Comparison of ENCODE assay signal across 9 cellular contexts in the genomic region with DNA sequence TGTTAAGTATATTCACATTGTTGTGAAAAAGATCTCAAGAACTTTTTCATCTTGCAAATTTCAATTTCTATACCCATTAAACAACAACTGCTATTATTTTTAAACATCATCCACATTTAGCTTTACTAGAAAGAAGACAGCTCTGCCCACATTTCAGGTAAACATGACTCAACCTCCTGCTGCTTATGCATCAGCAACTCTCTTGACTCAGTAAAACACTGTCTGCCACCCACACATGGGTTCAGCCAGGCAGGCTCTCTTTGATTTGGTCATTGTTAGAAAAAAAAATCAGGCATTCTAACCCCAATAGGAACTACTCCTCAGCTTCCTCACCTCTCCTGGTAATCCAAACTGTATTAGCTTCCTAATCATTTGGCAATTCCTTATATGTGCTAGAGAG. TPM values are rescaled to one million over a fixed set of nuclear protein-coding genes. Genes with fewer than 3 reads are reported as not detected.
DNase-seq lines count a peak whose midpoint lies in the region; ATAC-seq, FAIRE-seq and TF ChIP-seq lines count a peak whose summit lies in the region.
"Had no signal": no experiment of that assay in that cellular context is flagged by ENCODE, and none has a peak within 500 bp of the region (broad histone marks: within the 10 kb centered on the region; RNA-seq: fewer than 3 reads in every experiment).

No MANE protein-coding gene starts in this region.

- no peak overlapping the region for H3K27ac Mint-ChIP-seq in HFFc6

- H3K9me3 Mint-ChIP-seq in HFFc6: no peaks in the 10 kb centered on the region

- H3K4me3 Mint-ChIP-seq in HFFc6: no peak overlapping the region

- FAIRE-seq in RCC 7860 (lab: Jason Lieb, UNC): no peak

- H3K4me1 Mint-ChIP-seq in HFFc6 (ENCODE audit: low read depth): 0 out of 2 replicates have a peak, but pooled peaks cover 6% of the 10 kb centered on the region

- H3K27me3 Mint-ChIP-seq in HFFc6 (ENCODE audit: insufficient read depth): peaks cover 12% of the 10 kb centered on the region

- peak; percentile 43 for ATAC-seq in GM21619 (IDR thresholded peaks at IDR 0.05; ENCODE audit: unreplicated experiment)
- ATAC-seq: sciatic nerve had no signal

- no peaks in the 10 kb centered on the region for H3K36me3 Mint-ChIP-seq in HFFc6 (ENCODE audit: low read depth)

- DNase-seq in ACHN (peak; percentile 40), RCC 7860 (ENCODE audit: low spot score) (peak; percentile 32), glomerular visceral epithelial cell (ENCODE audit: extremely low spot score) (peak; percentile 26), HFFc6 (no peak), activated gamma-delta T cell (lab: John Stamatoyannopoulos, UW) (no peak), amniotic stem cell (lab: John Stamatoyannopoulos, UW) (no peak), ureter (ENCODE audit: low spot score) (no peak)

- TF ChIP-seq CTCF in HFFc6 (IDR thresholded peaks at IDR 0.05): no peak

- in situ Hi-C loops in ACHN (cut with HindIII; ENCODE audit: low pct_ligation_motif_present, low pct_unique_long_range_greater_than_20kb, low sequenced_read_pairs): no loop called here

RNA-seq across cellular contexts. Expression of a gene that starts 5.1 kb away (rescaled TPM):
- total RNA-seq in HFFc6 (2021; fragmentation: NEBNext Ultra II Directional; extraction: Animal tissue kit (Norgen Biotek cat#: 25700)): 10 to 100 TPM; 23.1 to 27.3 (median 25.3) TPM
- 36.7 TPM for total RNA-seq in ureter

RNA-seq across cellular contexts. Expression of a gene that starts 17.8 kb away (rescaled TPM):
- total RNA-seq in HFFc6 (2021; fragmentation: NEBNext Ultra II Directional; extraction: Animal tissue kit (Norgen Biotek cat#: 25700)): 10 to 100 TPM; 27.7 to 35.6 (median 32.6) TPM
- total RNA-seq in ureter: 58.0 TPM

RNA-seq across cellular contexts. Expression of a gene that starts 35.3 kb away (rescaled TPM):
- total RNA-seq in HFFc6 (2021; fragmentation: NEBNext Ultra II Directional; extraction: Animal tissue kit (Norgen Biotek cat#: 25700)): not detected
- total RNA-seq in ureter: not detected
- total RNA-seq: sciatic nerve had no signal

RNA-seq across cellular contexts. Expression of a gene that starts 59.5 kb away (rescaled TPM):
- total RNA-seq in HFFc6 (2021; fragmentation: NEBNext Ultra II Directional; extraction: Animal tissue kit (Norgen Biotek cat#: 25700)): not detected
- total RNA-seq in ureter: not detected
- total RNA-seq: sciatic nerve had no signal

Comparison
In these comparisons a context has a peak if more than half of its experiments do, and no peak if none do; other contexts are left out.
1. DNase-seq: peak in ACHN (single experiment), RCC 7860 (single experiment) and glomerular visceral epithelial cell (single experiment); none in HFFc6 (single experiment), activated gamma-delta T cell (single experiment), amniotic stem cell (single experiment) and ureter (single experiment).